1 cellular context compared by ENCODE assay signal in genomic region chr7:154388999-154389398, GRCh38.
TF ChIP-seq lines count a peak whose summit lies in the region.

No MANE protein-coding gene starts in this region.

TF ChIP-seq in SK-N-SH treated with all-trans-retinoic acid at 6 μM for 48 hours, 23 proteins besides CTCF, POLR2A, EP300 and RAD21 (continued from another document):
- TF ChIP-seq, protein P1, sequence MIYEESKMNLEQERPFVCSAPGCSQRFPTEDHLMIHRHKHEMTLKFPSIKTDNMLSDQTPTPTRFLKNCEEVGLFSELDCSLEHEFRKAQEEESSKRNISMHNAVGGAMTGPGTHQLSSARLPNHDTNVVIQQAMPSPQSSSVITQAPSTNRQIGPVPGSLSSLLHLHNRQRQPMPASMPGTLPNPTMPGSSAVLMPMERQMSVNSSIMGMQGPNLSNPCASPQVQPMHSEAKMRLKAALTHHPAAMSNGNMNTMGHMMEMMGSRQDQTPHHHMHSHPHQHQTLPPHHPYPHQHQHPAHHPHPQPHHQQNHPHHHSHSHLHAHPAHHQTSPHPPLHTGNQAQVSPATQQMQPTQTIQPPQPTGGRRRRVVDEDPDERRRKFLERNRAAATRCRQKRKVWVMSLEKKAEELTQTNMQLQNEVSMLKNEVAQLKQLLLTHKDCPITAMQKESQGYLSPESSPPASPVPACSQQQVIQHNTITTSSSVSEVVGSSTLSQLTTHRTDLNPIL (CRISPR knock-in tag; IDR thresholded peaks at IDR 0.05; ENCODE audit: low read depth), result no peak
- no peak for TF ChIP-seq SNAI2 (CRISPR knock-in tag; IDR thresholded peaks at IDR 0.05)
- TF ChIP-seq ZNF565 (CRISPR knock-in tag; conservative IDR thresholded peaks at IDR 0.05; ENCODE audit: low read depth), result no peak
- TF ChIP-seq, protein P2, sequence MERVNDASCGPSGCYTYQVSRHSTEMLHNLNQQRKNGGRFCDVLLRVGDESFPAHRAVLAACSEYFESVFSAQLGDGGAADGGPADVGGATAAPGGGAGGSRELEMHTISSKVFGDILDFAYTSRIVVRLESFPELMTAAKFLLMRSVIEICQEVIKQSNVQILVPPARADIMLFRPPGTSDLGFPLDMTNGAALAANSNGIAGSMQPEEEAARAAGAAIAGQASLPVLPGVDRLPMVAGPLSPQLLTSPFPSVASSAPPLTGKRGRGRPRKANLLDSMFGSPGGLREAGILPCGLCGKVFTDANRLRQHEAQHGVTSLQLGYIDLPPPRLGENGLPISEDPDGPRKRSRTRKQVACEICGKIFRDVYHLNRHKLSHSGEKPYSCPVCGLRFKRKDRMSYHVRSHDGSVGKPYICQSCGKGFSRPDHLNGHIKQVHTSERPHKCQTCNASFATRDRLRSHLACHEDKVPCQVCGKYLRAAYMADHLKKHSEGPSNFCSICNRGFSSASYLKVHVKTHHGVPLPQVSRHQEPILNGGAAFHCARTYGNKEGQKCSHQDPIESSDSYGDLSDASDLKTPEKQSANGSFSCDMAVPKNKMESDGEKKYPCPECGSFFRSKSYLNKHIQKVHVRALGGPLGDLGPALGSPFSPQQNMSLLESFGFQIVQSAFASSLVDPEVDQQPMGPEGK (CRISPR knock-in tag; IDR thresholded peaks at IDR 0.05; ENCODE audit: borderline replicate concordance), result no peak
- TF ChIP-seq, protein P3, sequence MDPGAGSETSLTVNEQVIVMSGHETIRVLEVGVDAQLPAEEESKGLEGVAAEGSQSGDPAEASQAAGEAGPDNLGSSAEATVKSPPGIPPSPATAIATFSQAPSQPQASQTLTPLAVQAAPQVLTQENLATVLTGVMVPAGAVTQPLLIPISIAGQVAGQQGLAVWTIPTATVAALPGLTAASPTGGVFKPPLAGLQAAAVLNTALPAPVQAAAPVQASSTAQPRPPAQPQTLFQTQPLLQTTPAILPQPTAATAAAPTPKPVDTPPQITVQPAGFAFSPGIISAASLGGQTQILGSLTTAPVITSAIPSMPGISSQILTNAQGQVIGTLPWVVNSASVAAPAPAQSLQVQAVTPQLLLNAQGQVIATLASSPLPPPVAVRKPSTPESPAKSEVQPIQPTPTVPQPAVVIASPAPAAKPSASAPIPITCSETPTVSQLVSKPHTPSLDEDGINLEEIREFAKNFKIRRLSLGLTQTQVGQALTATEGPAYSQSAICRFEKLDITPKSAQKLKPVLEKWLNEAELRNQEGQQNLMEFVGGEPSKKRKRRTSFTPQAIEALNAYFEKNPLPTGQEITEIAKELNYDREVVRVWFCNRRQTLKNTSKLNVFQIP (CRISPR knock-in tag; IDR thresholded peaks at IDR 0.05; ENCODE audit: borderline replicate concordance, low read depth), result no peak
- TF ChIP-seq ARNTL (CRISPR knock-in tag; IDR thresholded peaks at IDR 0.05; ENCODE audit: borderline replicate concordance, low read depth), result no peak
- TF ChIP-seq ZNF8 (CRISPR knock-in tag; IDR thresholded peaks at IDR 0.05), result no peak
- no peak for TF ChIP-seq ISL1 (CRISPR knock-in tag; IDR thresholded peaks at IDR 0.05)
- TF ChIP-seq ZFP30 (CRISPR knock-in tag; IDR thresholded peaks at IDR 0.05), result no peak
